Comparison of ENCODE assay signal across 2 cellular contexts in the genomic region with DNA sequence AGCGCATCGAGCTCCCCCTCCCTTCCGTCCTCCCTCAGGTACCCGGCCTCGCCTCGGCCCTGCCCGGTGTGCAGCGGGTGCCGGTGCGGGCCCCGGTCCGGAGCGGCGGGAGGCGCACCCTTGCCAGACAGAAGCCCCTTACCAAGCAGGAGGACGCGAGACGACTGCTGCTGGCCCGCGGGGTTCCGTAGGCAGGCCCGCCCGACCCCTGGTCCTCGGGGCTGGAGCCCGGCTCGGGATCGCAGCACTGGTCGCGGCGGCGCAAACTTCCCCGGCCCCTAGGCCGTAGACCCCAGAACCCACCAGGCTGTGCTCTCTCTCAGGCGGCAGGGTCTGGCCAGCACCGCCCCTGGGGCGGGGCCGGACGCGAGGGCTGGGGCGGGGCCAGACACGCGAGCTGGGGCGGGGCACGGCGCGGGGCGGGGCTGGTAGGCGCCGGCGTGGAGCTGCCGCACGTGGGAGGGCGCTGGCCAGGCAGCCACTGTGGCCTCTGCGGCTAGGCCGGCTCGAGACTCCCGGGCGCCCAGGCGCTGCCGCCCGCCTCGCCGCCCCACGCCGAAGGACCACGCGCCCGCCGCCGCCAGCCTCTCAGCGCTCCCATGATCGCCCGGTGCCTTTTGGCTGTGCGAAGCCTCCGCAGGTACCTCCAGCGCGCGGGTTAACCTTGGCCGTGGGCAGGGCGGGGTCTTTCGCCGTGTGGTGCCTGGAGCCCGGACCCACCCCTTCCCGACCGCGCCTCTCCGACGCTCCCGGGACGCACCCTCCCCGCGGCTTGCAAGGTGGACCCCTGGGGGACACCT.
TF ChIP-seq lines count a peak whose summit lies in the region.

A gene (plus strand): TSS at position 431 of the 800 bp plus-strand sequence. CDS start 169 bp downstream, at position 600.
A gene with protein sequence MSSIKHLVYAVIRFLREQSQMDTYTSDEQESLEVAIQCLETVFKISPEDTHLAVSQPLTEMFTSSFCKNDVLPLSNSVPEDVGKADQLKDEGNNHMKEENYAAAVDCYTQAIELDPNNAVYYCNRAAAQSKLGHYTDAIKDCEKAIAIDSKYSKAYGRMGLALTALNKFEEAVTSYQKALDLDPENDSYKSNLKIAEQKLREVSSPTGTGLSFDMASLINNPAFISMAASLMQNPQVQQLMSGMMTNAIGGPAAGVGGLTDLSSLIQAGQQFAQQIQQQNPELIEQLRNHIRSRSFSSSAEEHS (minus strand): TSS at position 335 of the 800 bp plus-strand sequence. CDS start 1,302 bp downstream, outside the sequence.

TF ChIP-seq in GM23338, 12 proteins besides CTCF, POLR2A, EP300 and RAD21:
- TF ChIP-seq POLR2AphosphoS5 (IDR thresholded peaks at IDR 0.05; ENCODE audit: low read depth) (peak; percentile 95), STAT1 (IDR thresholded peaks at IDR 0.05; ENCODE audit: unreplicated experiment) (no peak), ZNF114 (CRISPR knock-in tag; IDR thresholded peaks at IDR 0.05) (no peak)
- TF ChIP-seq, protein P1, sequence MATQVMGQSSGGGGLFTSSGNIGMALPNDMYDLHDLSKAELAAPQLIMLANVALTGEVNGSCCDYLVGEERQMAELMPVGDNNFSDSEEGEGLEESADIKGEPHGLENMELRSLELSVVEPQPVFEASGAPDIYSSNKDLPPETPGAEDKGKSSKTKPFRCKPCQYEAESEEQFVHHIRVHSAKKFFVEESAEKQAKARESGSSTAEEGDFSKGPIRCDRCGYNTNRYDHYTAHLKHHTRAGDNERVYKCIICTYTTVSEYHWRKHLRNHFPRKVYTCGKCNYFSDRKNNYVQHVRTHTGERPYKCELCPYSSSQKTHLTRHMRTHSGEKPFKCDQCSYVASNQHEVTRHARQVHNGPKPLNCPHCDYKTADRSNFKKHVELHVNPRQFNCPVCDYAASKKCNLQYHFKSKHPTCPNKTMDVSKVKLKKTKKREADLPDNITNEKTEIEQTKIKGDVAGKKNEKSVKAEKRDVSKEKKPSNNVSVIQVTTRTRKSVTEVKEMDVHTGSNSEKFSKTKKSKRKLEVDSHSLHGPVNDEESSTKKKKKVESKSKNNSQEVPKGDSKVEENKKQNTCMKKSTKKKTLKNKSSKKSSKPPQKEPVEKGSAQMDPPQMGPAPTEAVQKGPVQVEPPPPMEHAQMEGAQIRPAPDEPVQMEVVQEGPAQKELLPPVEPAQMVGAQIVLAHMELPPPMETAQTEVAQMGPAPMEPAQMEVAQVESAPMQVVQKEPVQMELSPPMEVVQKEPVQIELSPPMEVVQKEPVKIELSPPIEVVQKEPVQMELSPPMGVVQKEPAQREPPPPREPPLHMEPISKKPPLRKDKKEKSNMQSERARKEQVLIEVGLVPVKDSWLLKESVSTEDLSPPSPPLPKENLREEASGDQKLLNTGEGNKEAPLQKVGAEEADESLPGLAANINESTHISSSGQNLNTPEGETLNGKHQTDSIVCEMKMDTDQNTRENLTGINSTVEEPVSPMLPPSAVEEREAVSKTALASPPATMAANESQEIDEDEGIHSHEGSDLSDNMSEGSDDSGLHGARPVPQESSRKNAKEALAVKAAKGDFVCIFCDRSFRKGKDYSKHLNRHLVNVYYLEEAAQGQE (IDR thresholded peaks at IDR 0.05; ENCODE audit: unreplicated experiment): no peak

TF ChIP-seq in SK-N-SH, 30 proteins besides CTCF, POLR2A, EP300 and RAD21:
- TF ChIP-seq POLR2AphosphoS5 (IDR thresholded peaks at IDR 0.05; ENCODE audit: low read depth, low read length) (peak; percentile 24; the same call in 1 of the 2 replicates), ELF1 (IDR thresholded peaks at IDR 0.05) (no peak), FOSL2 (IDR thresholded peaks at IDR 0.05; ENCODE audit: borderline replicate concordance, low read depth) (no peak), MXI1 (IDR thresholded peaks at IDR 0.05; ENCODE audit: low read depth, low read length) (peak; percentile 97), TAF1 (IDR thresholded peaks at IDR 0.05; ENCODE audit: borderline replicate concordance, low read depth, low read length) (0 out of 2 replicates have a peak, but pooled peaks have one; percentile 43), SIN3A (IDR thresholded peaks at IDR 0.05; ENCODE audit: borderline replicate concordance, low read depth, low read length) (peak; percentile 84; the same call in 1 of the 2 replicates), RFX5 (IDR thresholded peaks at IDR 0.05; ENCODE audit: low read length) (no peak)
- TF ChIP-seq, protein P2, sequence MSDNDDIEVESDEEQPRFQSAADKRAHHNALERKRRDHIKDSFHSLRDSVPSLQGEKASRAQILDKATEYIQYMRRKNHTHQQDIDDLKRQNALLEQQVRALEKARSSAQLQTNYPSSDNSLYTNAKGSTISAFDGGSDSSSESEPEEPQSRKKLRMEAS (IDR thresholded peaks at IDR 0.05; ENCODE audit: low read depth): peak; percentile 93
- TF ChIP-seq, protein P3, sequence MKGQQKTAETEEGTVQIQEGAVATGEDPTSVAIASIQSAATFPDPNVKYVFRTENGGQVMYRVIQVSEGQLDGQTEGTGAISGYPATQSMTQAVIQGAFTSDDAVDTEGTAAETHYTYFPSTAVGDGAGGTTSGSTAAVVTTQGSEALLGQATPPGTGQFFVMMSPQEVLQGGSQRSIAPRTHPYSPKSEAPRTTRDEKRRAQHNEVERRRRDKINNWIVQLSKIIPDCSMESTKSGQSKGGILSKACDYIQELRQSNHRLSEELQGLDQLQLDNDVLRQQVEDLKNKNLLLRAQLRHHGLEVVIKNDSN (IDR thresholded peaks at IDR 0.05; ENCODE audit: borderline replicate concordance, low read depth): peak; percentile 30; the same call in 1 of the 2 replicates
- TF ChIP-seq, protein P4, sequence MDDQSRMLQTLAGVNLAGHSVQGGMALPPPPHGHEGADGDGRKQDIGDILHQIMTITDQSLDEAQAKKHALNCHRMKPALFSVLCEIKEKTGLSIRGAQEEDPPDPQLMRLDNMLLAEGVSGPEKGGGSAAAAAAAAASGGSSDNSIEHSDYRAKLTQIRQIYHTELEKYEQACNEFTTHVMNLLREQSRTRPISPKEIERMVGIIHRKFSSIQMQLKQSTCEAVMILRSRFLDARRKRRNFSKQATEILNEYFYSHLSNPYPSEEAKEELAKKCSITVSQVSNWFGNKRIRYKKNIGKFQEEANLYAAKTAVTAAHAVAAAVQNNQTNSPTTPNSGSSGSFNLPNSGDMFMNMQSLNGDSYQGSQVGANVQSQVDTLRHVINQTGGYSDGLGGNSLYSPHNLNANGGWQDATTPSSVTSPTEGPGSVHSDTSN (IDR thresholded peaks at IDR 0.05): no peak
- TF ChIP-seq, protein P5, sequence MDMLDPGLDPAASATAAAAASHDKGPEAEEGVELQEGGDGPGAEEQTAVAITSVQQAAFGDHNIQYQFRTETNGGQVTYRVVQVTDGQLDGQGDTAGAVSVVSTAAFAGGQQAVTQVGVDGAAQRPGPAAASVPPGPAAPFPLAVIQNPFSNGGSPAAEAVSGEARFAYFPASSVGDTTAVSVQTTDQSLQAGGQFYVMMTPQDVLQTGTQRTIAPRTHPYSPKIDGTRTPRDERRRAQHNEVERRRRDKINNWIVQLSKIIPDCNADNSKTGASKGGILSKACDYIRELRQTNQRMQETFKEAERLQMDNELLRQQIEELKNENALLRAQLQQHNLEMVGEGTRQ (IDR thresholded peaks at IDR 0.05; ENCODE audit: borderline replicate concordance, low read depth, low read length): no peak
